ENCODE assay signal across 9 cellular contexts in the genomic region with DNA sequence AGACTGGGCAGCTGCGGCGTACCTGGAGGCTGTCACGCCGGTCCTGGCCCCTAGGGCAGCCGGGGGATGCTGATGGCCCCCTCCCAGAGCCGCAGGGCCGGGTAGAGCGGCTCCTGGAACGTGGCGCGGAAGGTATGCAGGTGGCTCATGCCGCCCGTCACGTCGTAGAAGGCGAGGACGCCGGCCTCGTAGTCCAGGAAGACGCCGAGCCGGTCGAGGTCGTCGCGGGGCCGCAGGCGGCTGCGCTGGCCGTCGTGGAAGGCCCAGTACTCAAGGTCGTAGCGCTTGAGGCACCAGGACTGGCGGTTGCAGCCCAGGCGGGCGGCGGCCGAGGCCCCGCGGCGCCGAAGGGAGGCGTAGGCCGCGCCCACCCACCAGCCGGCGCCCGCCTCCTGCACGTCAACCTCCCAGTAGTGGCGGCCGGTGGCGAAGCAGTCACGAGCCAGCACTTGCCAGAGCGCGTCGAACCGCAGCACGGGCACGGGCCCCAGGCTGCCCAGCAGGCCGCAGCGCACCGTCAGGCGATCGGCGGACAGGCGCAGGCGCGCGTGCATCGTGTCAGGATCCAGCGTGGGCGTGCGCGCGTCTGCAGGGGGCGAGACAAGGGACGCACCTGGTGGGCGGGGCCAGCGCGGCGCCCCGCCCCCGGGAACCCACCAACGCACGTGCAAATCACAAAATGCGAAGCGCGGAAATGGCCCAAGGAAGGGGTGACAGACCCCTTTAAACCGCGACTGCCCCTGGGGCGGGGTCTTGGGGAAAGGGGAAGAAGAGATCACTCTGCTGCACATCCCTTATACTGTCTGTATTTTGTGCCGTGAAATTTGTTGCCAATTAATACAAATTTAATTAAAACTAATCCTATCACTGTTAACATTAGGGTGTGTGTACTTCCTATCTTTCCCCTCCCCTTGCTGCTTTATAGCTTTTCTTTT. TPM values are rescaled to one million over a fixed set of nuclear protein-coding genes. Genes with fewer than 3 reads are reported as not detected.
DNase-seq lines count a peak whose midpoint lies in the region; ATAC-seq, FAIRE-seq and TF ChIP-seq lines count a peak whose summit lies in the region.
"Had no signal": no experiment of that assay in that cellular context is flagged by ENCODE, and none has a peak within 500 bp of the region (broad histone marks: within the 10 kb centered on the region; RNA-seq: fewer than 3 reads in every experiment).

No MANE protein-coding gene starts in this region.

- DNase-seq in HCT116 (ENCODE audit: low read depth, low spot score) (no peak), astrocyte (ENCODE audit: low read depth) (peak; percentile 57), SW480 (ENCODE audit: low spot score) (no peak), SJCRH30 (no peak)
- DNase-seq in stimulated activated effector memory CD8-positive, alpha-beta T cell treated with anti-CD3 and anti-CD28 coated beads, Interleukin-12 subunit alpha, Interleukin-12 subunit beta, amount 100 ng/mL, for 72 hours (ENCODE audit: low spot score in 2 of 2) = no peak
- no peak for DNase-seq in activated CD4-positive, CD25-positive, alpha-beta regulatory T cell (lab: John Stamatoyannopoulos, UW)

- RAD21 ChIA-PET in HCT116 (lab: Charles Lee; ENCODE audit: low non-redundant PET in 1 of 2, low total read pairs in 2 of 2, uncharacterized antibody in 2 of 2, unreplicated experiment in 2 of 2) = no interaction called here

- no peak overlapping the region for H3K27ac Mint-ChIP-seq in astrocyte (ENCODE audit: unreplicated experiment)
- H3K27ac Mint-ChIP-seq in stimulated activated effector memory CD8-positive, alpha-beta T cell treated with anti-CD3 and anti-CD28 coated beads, Interleukin-12 subunit alpha, Interleukin-12 subunit beta, amount 100 ng/mL, for 72 hours = peak overlapping the region; percentile 89

- H3K4me1 ChIP-seq in HCT116 (ENCODE audit: control insufficient read depth in 1 of 2, insufficient read depth in 2 of 2, low read length in 2 of 2) (no peaks in the 10 kb centered on the region), astrocyte (ENCODE audit: insufficient read depth, low read length) (peaks cover 3% of the 10 kb centered on the region), iPS-15b (ENCODE audit: control insufficient read depth, insufficient read depth, low read length) (peaks cover 16% of the 10 kb centered on the region), SJCRH30 (no peaks in the 10 kb centered on the region)

- no TSS peak for BruUV-seq in HCT116 (replicated peaks; lab: Mats Ljungman, UMichigan)

- TF ChIP-seq RAD21 in HCT116 (IDR thresholded peaks at IDR 0.05; ENCODE audit: low read depth) = no peak

- no peaks in the 10 kb centered on the region for H3K27me3 ChIP-seq in HCT116 (ENCODE audit: insufficient read depth, low read length)
- no peaks in the 10 kb centered on the region for H3K27me3 ChIP-seq in astrocyte (ENCODE audit: insufficient read depth, low read length)
- no peaks in the 10 kb centered on the region for H3K27me3 ChIP-seq in iPS-15b (ENCODE audit: control insufficient read depth, insufficient read depth, low read length)
- H3K27me3 ChIP-seq in SJCRH30 = no peaks in the 10 kb centered on the region

- POLR2A ChIA-PET in HCT116 (lab: Charles Lee) = no interaction called here

- H3K4me2 ChIP-seq in HCT116 (ENCODE audit: low read length) = no peak overlapping the region
- peak overlapping the region; percentile 82 for H3K4me2 ChIP-seq in astrocyte (ENCODE audit: low read length)

- H4K20me1 ChIP-seq in HCT116 (ENCODE audit: insufficient read depth) = no peaks in the 10 kb centered on the region
- H4K20me1 ChIP-seq in astrocyte (ENCODE audit: insufficient read depth, low read length) = no peaks in the 10 kb centered on the region

- peaks cover 0 to 11% of the 10 kb centered on the region in 2 experiments; a peak in 3 of 4 replicates for H3K36me3 ChIP-seq in HCT116 (ENCODE audit: control insufficient read depth in 1 of 2, insufficient read depth in 2 of 2, low read length in 2 of 2)
- H3K36me3 ChIP-seq in astrocyte (ENCODE audit: insufficient read depth, low read length) = peaks cover 8% of the 10 kb centered on the region
- H3K36me3 ChIP-seq in iPS-15b (ENCODE audit: control insufficient read depth, insufficient read depth, low read length) = no peaks in the 10 kb centered on the region
- peaks cover 2% of the 10 kb centered on the region; the same call in 1 of the 2 replicates for H3K36me3 ChIP-seq in SJCRH30

- peaks cover 2% of the 10 kb centered on the region for H3K9me3 Mint-ChIP-seq in astrocyte (ENCODE audit: unreplicated experiment)
- H3K9me3 Mint-ChIP-seq in stimulated activated effector memory CD8-positive, alpha-beta T cell treated with anti-CD3 and anti-CD28 coated beads, Interleukin-12 subunit alpha, Interleukin-12 subunit beta, amount 100 ng/mL, for 72 hours = no peaks in the 10 kb centered on the region

- no peaks in the 10 kb centered on the region for H3K4me1 Mint-ChIP-seq in astrocyte (ENCODE audit: low read depth, unreplicated experiment)
- H3K4me1 Mint-ChIP-seq in stimulated activated effector memory CD8-positive, alpha-beta T cell treated with anti-CD3 and anti-CD28 coated beads, Interleukin-12 subunit alpha, Interleukin-12 subunit beta, amount 100 ng/mL, for 72 hours = peaks cover 40% of the 10 kb centered on the region

- H3K4me3 Mint-ChIP-seq in astrocyte (ENCODE audit: unreplicated experiment) = no peak overlapping the region
- H3K4me3 Mint-ChIP-seq in stimulated activated effector memory CD8-positive, alpha-beta T cell treated with anti-CD3 and anti-CD28 coated beads, Interleukin-12 subunit alpha, Interleukin-12 subunit beta, amount 100 ng/mL, for 72 hours = peak overlapping the region; percentile 63

- no peaks in the 10 kb centered on the region for H3K9me2 ChIP-seq in HCT116 (ENCODE audit: insufficient read depth)

- TF ChIP-seq CTCF in HCT116 (IDR thresholded peaks at IDR 0.05 in 2 of 3, conservative IDR thresholded peaks at IDR 0.05 in 1 of 3; ENCODE audit: borderline replicate concordance in 1 of 3, insufficient read depth in 1 of 3, low read depth in 2 of 3, low read length in 2 of 3) (no peak), astrocyte (IDR thresholded peaks at IDR 0.05; ENCODE audit: insufficient read depth, low read depth, low read length) (no peak)

- H3K36me3 Mint-ChIP-seq in astrocyte (ENCODE audit: low read depth, unreplicated experiment) = peaks cover 17% of the 10 kb centered on the region
- peaks cover 60% of the 10 kb centered on the region for H3K36me3 Mint-ChIP-seq in stimulated activated effector memory CD8-positive, alpha-beta T cell treated with anti-CD3 and anti-CD28 coated beads, Interleukin-12 subunit alpha, Interleukin-12 subunit beta, amount 100 ng/mL, for 72 hours

- H3K27me3 Mint-ChIP-seq in astrocyte (ENCODE audit: low read depth, unreplicated experiment) = no peaks in the 10 kb centered on the region

- no peak for FAIRE-seq in astrocyte (lab: Jason Lieb, UNC)

- H3K4me3 ChIP-seq in HCT116 (replicated peaks in 1 of 2; ENCODE audit: low read depth in 1 of 2, low read length in 2 of 2) (no peak overlapping the region), astrocyte (ENCODE audit: insufficient read depth, low read depth, low read length) (peak overlapping the region; percentile 44), iPS-15b (ENCODE audit: low read depth, low read length) (peak overlapping the region; percentile 42), SJCRH30 (no peak overlapping the region)

- no peak for TF ChIP-seq POLR2A in HCT116 (IDR thresholded peaks at IDR 0.05; ENCODE audit: borderline replicate concordance, extremely low read depth, insufficient read depth, insufficient read length)

- intact Hi-C loops in HCT116 (cut with micrococcal nuclease) = loop anchor here (10.0 kb wide), 1 partner anchor 57 kb away; no protein-coding TSS in a partner anchor

- H2AFZ ChIP-seq in HCT116 (ENCODE audit: low read depth, low read length, poor library complexity, severe bottlenecking) (no peak overlapping the region), astrocyte (ENCODE audit: low read depth, low read length) (peak overlapping the region; percentile 85)

- H3K27ac ChIP-seq in HCT116 (ENCODE audit: low read depth, low read length) = no peak overlapping the region
- no peak overlapping the region for H3K27ac ChIP-seq in astrocyte (ENCODE audit: low read depth, low read length)
- no peak overlapping the region for H3K27ac ChIP-seq in SJCRH30
- H3K27ac ChIP-seq: HL-60 had no signal

- ATAC-seq in HCT116 (peak; percentile 28; the same call in 1 of the 2 replicates), HG03354 (IDR thresholded peaks at IDR 0.05; ENCODE audit: poor library complexity, severe bottlenecking, unreplicated experiment) (no peak)
- peak; percentile 88 for ATAC-seq in stimulated activated effector memory CD8-positive, alpha-beta T cell treated with anti-CD3 and anti-CD28 coated beads, Interleukin-12 subunit alpha, Interleukin-12 subunit beta, amount 100 ng/mL, for 72 hours

- H3K9ac ChIP-seq in HCT116 (ENCODE audit: low read length) = no peak overlapping the region
- peak overlapping the region; percentile 46 for H3K9ac ChIP-seq in astrocyte (ENCODE audit: low read length)
- peak overlapping the region; percentile 26 for H3K9ac ChIP-seq in iPS-15b (ENCODE audit: low read depth, low read length)

- CTCF ChIA-PET in HCT116 (lab: Charles Lee) = no interaction called here

- H3K9me3 ChIP-seq in HCT116 (ENCODE audit: control insufficient read depth in 1 of 2, insufficient read depth in 1 of 2, low read depth in 1 of 2, low read length in 2 of 2) (no peaks in the 10 kb centered on the region), astrocyte (ENCODE audit: insufficient read depth, low read depth, low read length) (no peaks in the 10 kb centered on the region), iPS-15b (ENCODE audit: control insufficient read depth, insufficient read depth, low read length) (no peaks in the 10 kb centered on the region), SJCRH30 (replicated peaks) (no peaks in the 10 kb centered on the region)

- H3K79me2 ChIP-seq in HCT116 (ENCODE audit: insufficient read depth, low read length) = no peaks in the 10 kb centered on the region
- H3K79me2 ChIP-seq in astrocyte (ENCODE audit: insufficient read depth, low read length) = no peaks in the 10 kb centered on the region

TF ChIP-seq in HCT116, 20 proteins besides CTCF, POLR2A, EP300 and RAD21 (continues in another document):
- TF ChIP-seq JUND (IDR thresholded peaks at IDR 0.05) = no peak
- no peak for TF ChIP-seq TCF7L2 (IDR thresholded peaks at IDR 0.05; ENCODE audit: borderline replicate concordance, extremely low read depth, insufficient read depth, insufficient read length)
- no peak for TF ChIP-seq EZH2 (IDR thresholded peaks at IDR 0.05)
- no peak for TF ChIP-seq CEBPB (IDR thresholded peaks at IDR 0.05; ENCODE audit: low read depth)
- no peak for TF ChIP-seq EGR1 (IDR thresholded peaks at IDR 0.05; ENCODE audit: low read depth)
- no peak for TF ChIP-seq FOSL1 (IDR thresholded peaks at IDR 0.05; ENCODE audit: low read depth)

RNA-seq across cellular contexts. Expression of a gene that starts 31.2 kb away (rescaled TPM):
- total RNA-seq in HCT116 (2021; ENCODE audit: unreplicated experiment) = 48.9 TPM
- polyA plus RNA-seq in HCT116 (2012) = 81.9 and 82.1 TPM in 2 replicates
- 44.4 and 44.5 TPM in 2 replicates for total RNA-seq in astrocyte
- 56.0 and 60.4 TPM in 2 replicates for total RNA-seq in SJCRH30 (2014; rRNA removed; shearing (Covaris generic))

RNA-seq across cellular contexts. Expression of a gene that starts 31.3 kb away (rescaled TPM):
- 24.4 TPM for total RNA-seq in HCT116 (2021; ENCODE audit: unreplicated experiment)
- 9.4 and 11.2 TPM in 2 replicates for polyA plus RNA-seq in HCT116 (2012)
- total RNA-seq in astrocyte = 34.1 and 37.6 TPM in 2 replicates
- 0.22 and 0.30 TPM in 2 replicates for total RNA-seq in SJCRH30 (2014; rRNA removed; shearing (Covaris generic))

Comparison
In these comparisons a context has a peak if more than half of its experiments do, and no peak if none do; other contexts are left out.
1. H3K4me3 ChIP-seq: peak in astrocyte (single experiment) and iPS-15b (single experiment); none in HCT116 (0 of 2) and SJCRH30 (single experiment).
2. RNA of a gene that starts 31.3 kb away (total RNA-seq): 34.1 to 37.6 TPM in astrocyte and 24.4 TPM in HCT116 (single experiment); 0.22 to 0.30 TPM in SJCRH30; every median in the first group is over 10 times any median in the second.